ENCODE assay signal across 2 cellular contexts in the genomic region with DNA sequence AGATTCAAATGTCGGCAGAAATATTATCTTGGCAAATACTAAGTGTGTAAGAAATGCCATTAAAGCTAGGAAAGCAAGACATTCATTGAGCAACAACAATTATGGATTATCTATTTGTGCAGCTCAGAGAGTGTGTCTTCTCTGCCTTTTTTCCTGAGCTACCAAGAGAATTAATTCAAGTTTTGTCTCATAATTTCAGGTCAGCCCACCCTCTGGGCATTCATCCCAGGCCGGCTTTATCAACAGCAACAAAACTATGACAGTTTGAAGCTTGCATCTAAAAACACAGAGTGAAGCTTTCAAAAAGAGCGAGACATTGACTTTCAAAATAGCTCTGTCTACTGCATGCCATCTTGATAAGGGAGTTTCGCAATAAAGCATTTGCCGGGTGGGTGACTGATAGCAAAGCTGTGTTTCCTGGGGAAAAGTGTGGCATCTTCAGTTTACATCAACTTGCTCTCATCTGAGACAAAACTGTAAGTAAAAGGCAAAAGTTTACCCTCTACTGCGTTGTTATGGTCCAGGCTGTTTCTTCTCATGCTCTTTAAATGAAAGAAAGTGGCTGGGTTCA.
A peak's percentile ranks its signal among the peaks of the same experiment; 100 is the strongest.
TF ChIP-seq lines count a peak whose summit lies in the region.

No MANE protein-coding gene starts in this region.

TF ChIP-seq in GM23338, 12 proteins besides CTCF, POLR2A, EP300 and RAD21 (continues in another document):
- TF ChIP-seq, protein P1, sequence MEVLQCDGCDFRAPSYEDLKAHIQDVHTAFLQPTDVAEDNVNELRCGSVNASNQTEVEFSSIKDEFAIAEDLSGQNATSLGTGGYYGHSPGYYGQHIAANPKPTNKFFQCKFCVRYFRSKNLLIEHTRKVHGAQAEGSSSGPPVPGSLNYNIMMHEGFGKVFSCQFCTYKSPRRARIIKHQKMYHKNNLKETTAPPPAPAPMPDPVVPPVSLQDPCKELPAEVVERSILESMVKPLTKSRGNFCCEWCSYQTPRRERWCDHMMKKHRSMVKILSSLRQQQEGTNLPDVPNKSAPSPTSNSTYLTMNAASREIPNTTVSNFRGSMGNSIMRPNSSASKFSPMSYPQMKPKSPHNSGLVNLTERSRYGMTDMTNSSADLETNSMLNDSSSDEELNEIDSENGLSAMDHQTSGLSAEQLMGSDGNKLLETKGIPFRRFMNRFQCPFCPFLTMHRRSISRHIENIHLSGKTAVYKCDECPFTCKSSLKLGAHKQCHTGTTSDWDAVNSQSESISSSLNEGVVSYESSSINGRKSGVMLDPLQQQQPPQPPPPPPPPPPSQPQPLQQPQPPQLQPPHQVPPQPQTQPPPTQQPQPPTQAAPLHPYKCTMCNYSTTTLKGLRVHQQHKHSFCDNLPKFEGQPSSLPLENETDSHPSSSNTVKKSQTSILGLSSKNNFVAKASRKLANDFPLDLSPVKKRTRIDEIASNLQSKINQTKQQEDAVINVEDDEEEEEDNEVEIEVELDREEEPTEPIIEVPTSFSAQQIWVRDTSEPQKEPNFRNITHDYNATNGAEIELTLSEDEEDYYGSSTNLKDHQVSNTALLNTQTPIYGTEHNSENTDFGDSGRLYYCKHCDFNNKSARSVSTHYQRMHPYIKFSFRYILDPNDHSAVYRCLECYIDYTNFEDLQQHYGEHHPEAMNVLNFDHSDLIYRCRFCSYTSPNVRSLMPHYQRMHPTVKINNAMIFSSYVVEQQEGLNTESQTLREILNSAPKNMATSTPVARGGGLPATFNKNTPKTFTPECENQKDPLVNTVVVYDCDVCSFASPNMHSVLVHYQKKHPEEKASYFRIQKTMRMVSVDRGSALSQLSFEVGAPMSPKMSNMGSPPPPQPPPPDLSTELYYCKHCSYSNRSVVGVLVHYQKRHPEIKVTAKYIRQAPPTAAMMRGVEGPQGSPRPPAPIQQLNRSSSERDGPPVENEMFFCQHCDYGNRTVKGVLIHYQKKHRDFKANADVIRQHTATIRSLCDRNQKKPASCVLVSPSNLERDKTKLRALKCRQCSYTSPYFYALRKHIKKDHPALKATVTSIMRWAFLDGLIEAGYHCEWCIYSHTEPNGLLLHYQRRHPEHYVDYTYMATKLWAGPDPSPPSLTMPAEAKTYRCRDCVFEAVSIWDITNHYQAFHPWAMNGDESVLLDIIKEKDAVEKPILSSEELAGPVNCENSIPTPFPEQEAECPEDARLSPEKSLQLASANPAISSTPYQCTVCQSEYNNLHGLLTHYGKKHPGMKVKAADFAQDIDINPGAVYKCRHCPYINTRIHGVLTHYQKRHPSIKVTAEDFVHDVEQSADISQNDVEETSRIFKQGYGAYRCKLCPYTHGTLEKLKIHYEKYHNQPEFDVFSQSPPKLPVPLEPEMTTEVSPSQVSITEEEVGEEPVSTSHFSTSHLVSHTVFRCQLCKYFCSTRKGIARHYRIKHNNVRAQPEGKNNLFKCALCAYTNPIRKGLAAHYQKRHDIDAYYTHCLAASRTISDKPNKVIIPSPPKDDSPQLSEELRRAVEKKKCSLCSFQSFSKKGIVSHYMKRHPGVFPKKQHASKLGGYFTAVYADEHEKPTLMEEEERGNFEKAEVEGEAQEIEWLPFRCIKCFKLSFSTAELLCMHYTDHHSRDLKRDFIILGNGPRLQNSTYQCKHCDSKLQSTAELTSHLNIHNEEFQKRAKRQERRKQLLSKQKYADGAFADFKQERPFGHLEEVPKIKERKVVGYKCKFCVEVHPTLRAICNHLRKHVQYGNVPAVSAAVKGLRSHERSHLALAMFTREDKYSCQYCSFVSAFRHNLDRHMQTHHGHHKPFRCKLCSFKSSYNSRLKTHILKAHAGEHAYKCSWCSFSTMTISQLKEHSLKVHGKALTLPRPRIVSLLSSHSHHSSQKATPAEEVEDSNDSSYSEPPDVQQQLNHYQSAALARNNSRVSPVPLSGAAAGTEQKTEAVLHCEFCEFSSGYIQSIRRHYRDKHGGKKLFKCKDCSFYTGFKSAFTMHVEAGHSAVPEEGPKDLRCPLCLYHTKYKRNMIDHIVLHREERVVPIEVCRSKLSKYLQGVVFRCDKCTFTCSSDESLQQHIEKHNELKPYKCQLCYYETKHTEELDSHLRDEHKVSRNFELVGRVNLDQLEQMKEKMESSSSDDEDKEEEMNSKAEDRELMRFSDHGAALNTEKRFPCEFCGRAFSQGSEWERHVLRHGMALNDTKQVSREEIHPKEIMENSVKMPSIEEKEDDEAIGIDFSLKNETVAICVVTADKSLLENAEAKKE (CRISPR knock-in tag; IDR thresholded peaks at IDR 0.05): no peak
- no peak for TF ChIP-seq ZNF114 (CRISPR knock-in tag; IDR thresholded peaks at IDR 0.05)
- no peak for TF ChIP-seq EZH2 (IDR thresholded peaks at IDR 0.05; ENCODE audit: low read depth, unreplicated experiment)
- no peak for TF ChIP-seq EZH2phosphoT487 (IDR thresholded peaks at IDR 0.05; ENCODE audit: unreplicated experiment)
- no peak for TF ChIP-seq JUNB (IDR thresholded peaks at IDR 0.05; ENCODE audit: unreplicated experiment)
- no peak for TF ChIP-seq STAT1 (IDR thresholded peaks at IDR 0.05; ENCODE audit: unreplicated experiment)
- TF ChIP-seq, protein P2, sequence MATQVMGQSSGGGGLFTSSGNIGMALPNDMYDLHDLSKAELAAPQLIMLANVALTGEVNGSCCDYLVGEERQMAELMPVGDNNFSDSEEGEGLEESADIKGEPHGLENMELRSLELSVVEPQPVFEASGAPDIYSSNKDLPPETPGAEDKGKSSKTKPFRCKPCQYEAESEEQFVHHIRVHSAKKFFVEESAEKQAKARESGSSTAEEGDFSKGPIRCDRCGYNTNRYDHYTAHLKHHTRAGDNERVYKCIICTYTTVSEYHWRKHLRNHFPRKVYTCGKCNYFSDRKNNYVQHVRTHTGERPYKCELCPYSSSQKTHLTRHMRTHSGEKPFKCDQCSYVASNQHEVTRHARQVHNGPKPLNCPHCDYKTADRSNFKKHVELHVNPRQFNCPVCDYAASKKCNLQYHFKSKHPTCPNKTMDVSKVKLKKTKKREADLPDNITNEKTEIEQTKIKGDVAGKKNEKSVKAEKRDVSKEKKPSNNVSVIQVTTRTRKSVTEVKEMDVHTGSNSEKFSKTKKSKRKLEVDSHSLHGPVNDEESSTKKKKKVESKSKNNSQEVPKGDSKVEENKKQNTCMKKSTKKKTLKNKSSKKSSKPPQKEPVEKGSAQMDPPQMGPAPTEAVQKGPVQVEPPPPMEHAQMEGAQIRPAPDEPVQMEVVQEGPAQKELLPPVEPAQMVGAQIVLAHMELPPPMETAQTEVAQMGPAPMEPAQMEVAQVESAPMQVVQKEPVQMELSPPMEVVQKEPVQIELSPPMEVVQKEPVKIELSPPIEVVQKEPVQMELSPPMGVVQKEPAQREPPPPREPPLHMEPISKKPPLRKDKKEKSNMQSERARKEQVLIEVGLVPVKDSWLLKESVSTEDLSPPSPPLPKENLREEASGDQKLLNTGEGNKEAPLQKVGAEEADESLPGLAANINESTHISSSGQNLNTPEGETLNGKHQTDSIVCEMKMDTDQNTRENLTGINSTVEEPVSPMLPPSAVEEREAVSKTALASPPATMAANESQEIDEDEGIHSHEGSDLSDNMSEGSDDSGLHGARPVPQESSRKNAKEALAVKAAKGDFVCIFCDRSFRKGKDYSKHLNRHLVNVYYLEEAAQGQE (IDR thresholded peaks at IDR 0.05; ENCODE audit: unreplicated experiment): no peak
- TF ChIP-seq NANOG (IDR thresholded peaks at IDR 0.05; ENCODE audit: borderline replicate concordance): no peak
- no peak for TF ChIP-seq ZNF331 (CRISPR knock-in tag; IDR thresholded peaks at IDR 0.05; ENCODE audit: low read depth)

TF ChIP-seq in K562, 482 proteins besides CTCF, POLR2A, EP300 and RAD21 (continued from another document):
- TF ChIP-seq, protein P3, sequence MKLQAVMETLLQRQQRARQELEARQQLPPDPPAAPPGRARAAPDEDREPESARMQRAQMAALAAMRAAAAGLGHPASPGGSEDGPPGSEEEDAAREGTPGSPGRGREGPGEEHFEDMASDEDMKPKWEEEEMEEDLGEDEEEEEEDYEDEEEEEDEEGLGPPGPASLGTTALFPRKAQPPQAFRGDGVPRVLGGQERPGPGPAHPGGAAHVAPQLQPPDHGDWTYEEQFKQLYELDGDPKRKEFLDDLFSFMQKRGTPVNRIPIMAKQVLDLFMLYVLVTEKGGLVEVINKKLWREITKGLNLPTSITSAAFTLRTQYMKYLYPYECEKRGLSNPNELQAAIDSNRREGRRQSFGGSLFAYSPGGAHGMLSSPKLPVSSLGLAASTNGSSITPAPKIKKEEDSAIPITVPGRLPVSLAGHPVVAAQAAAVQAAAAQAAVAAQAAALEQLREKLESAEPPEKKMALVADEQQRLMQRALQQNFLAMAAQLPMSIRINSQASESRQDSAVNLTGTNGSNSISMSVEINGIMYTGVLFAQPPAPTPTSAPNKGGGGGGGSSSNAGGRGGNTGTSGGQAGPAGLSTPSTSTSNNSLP (IDR thresholded peaks at IDR 0.05; ENCODE audit: borderline replicate concordance, low read depth, low read length): no peak
- TF ChIP-seq NONO (IDR thresholded peaks at IDR 0.05; ENCODE audit: low read depth in 2 of 2, low read length in 1 of 2) (no peak), FOXP1 (CRISPR knock-in tag; IDR thresholded peaks at IDR 0.05) (no peak), CBX2 (IDR thresholded peaks at IDR 0.05; ENCODE audit: insufficient read depth, low read length, poor library complexity, severe bottlenecking) (no peak), MCM2 (IDR thresholded peaks at IDR 0.05; ENCODE audit: low read depth) (no peak), CEBPG (CRISPR knock-in tag; IDR thresholded peaks at IDR 0.05) (no peak), CEBPG (tag; conservative IDR thresholded peaks at IDR 0.05 in 1 of 2, IDR thresholded peaks at IDR 0.05 in 1 of 2) (peak; percentile 27 to 69; a peak in 2 of 4 replicates), ZNF507 (tag; conservative IDR thresholded peaks at IDR 0.05) (no peak), MAFF (IDR thresholded peaks at IDR 0.05; ENCODE audit: low read length) (no peak), ZNF121 (CRISPR knock-in tag; conservative IDR thresholded peaks at IDR 0.05) (no peak), ZNF41 (CRISPR knock-in tag; conservative IDR thresholded peaks at IDR 0.05) (no peak), ELF4 (CRISPR knock-in tag; IDR thresholded peaks at IDR 0.05) (no peak), ZC3H8 (IDR thresholded peaks at IDR 0.05) (no peak), TRIM24 (IDR thresholded peaks at IDR 0.05) (0 out of 4 replicates have a peak, but pooled peaks of 1 of the 2 experiments have one; percentile 18), ZNF217 (CRISPR knock-in tag; IDR thresholded peaks at IDR 0.05) (no peak), CEBPB (tag; IDR thresholded peaks at IDR 0.05) (peak; percentile 94), ARID1B (IDR thresholded peaks at IDR 0.05) (0 out of 2 replicates have a peak, but pooled peaks have one; percentile 24)
